Comparison of ENCODE assay signal across 1 cellular context in the genomic region with DNA sequence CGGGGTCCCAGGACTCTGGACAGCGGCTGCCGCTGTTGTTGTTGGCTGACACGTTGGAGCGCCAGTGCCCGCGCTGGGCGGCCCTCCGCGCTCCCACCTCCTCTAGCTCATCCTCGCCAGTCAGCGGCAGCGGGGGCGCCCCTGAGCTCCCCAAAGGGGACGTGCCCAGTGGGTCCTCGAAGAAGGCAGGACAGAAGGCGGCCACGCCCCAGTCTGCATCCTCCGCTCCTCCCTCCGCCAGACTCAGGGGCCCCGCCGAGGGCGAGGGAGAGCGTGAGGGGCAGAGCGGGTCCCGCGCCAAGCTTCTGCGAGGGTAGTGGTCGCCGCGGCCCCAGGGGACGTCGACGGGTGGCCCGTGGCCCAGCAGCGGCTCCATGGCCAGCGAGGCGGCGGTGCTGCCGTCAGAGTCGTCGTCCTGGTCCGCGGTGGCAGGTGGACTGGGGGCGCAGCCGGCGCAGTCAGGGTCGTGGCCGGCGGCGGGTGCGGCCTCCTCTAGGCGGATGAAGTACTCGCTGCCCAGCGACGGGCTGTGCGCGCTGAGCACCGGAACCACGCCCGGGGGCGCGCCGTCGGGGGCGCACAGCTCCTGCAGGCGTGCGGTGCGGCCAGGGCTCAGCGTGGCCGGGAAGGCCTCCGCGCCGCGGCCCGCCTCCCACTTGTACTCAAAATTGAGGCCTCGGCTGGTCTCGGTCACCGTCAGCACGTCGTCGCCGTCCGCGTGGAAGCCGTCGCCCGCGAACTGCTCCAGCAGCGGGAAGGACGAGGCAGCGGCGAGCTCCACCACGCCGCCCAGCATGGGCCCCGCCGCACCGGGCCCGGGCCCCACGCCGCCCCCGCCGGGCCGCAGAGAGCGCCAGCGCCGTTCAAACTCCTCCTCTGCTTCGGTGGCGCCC.
TF ChIP-seq lines count a peak whose summit lies in the region.

No MANE protein-coding gene starts in this region.

TF ChIP-seq in HCT116, 20 proteins besides CTCF, POLR2A, EP300 and RAD21:
- no peak for TF ChIP-seq SRF (IDR thresholded peaks at IDR 0.05; ENCODE audit: low read depth)
- no peak for TF ChIP-seq TCF7L2 (IDR thresholded peaks at IDR 0.05; ENCODE audit: borderline replicate concordance, extremely low read depth, insufficient read depth, insufficient read length)
